ENCODE assay signal across 1 cellular context in the genomic region with DNA sequence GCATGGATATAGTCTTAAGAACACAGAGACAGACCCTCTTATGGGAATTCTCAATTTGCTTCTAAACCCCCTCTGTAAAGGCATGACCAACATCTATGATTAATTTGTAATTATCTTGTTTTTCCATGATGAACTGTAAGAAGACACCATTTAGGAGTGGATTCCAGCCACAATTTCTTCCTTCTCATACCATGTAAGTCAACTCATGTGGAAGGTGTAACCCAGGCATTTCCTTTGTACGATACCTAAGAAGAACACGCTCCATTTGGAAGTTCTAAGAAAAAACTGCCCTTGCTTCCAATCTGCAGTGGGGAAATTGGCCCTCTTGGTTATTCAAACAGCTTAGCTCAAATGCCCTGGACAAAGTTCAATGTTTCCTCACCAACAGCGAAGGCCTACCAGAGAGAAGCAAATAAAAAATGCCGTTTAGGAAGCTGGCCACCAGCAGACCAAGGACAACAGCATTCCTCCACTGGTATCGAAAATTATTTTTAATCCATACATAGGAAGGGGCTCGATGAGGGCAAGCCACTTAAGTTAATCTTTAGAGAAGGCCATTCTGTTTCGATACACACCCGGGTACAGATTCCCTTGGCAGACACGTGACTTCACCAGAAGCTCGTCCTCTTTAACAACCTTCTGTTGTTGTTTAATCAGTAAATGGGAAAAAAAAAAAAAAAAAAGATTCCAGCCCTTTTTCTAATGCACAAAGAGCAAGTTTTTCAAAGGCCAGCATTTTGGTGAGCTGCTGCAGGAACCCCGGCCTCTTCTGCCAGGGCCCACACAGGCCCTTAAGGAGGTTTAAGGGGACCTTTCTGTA.
TF ChIP-seq lines count a peak whose summit lies in the region.

No MANE protein-coding gene starts in this region.

TF ChIP-seq in HepG2, 621 proteins besides CTCF, POLR2A, EP300 and RAD21 (continued from another document and continues in another):
- TF ChIP-seq ZNF775 (CRISPR knock-in tag; IDR thresholded peaks at IDR 0.05; ENCODE audit: borderline replicate concordance) (no peak), NBN (conservative IDR thresholded peaks at IDR 0.05) (no peak), ZNF746 (CRISPR knock-in tag; IDR thresholded peaks at IDR 0.05) (no peak), TBX2 (CRISPR knock-in tag; IDR thresholded peaks at IDR 0.05; ENCODE audit: borderline replicate concordance) (peak; percentile 32; the same call in 1 of the 2 replicates), RBFOX2 (IDR thresholded peaks at IDR 0.05; ENCODE audit: low read depth, low read length) (peak; percentile 65), ZNF703 (CRISPR knock-in tag; IDR thresholded peaks at IDR 0.05; ENCODE audit: borderline replicate concordance) (no peak), HHEX (CRISPR knock-in tag; IDR thresholded peaks at IDR 0.05) (no peak), ZNF510 (CRISPR knock-in tag; IDR thresholded peaks at IDR 0.05; ENCODE audit: low read depth) (no peak), JUND (CRISPR knock-in tag; IDR thresholded peaks at IDR 0.05) (no peak), FOXO1 (CRISPR knock-in tag; IDR thresholded peaks at IDR 0.05) (peak; percentile 25; the same call in 1 of the 2 replicates), SALL1 (CRISPR knock-in tag; IDR thresholded peaks at IDR 0.05) (peak; percentile 93), ERF (CRISPR knock-in tag; IDR thresholded peaks at IDR 0.05) (peak; percentile 66), CCDC6 (CRISPR knock-in tag; IDR thresholded peaks at IDR 0.05) (0 out of 2 replicates have a peak, but pooled peaks have one; percentile 9), ZNF331 (CRISPR knock-in tag; IDR thresholded peaks at IDR 0.05) (peak; percentile 65; the same call in 1 of the 2 replicates), XBP1 (CRISPR knock-in tag; IDR thresholded peaks at IDR 0.05) (no peak), SIX1 (CRISPR knock-in tag; IDR thresholded peaks at IDR 0.05; ENCODE audit: borderline replicate concordance) (peak; percentile 29; the same call in 1 of the 2 replicates), ZNF251 (CRISPR knock-in tag; IDR thresholded peaks at IDR 0.05) (no peak), FOXM1 (CRISPR knock-in tag; IDR thresholded peaks at IDR 0.05) (no peak), ARNTL (CRISPR knock-in tag; IDR thresholded peaks at IDR 0.05) (peak; percentile 47; the same call in 1 of the 2 replicates), PHF8 (CRISPR knock-in tag; IDR thresholded peaks at IDR 0.05) (0 out of 2 replicates have a peak, but pooled peaks have one; percentile 4), HIVEP1 (CRISPR knock-in tag; IDR thresholded peaks at IDR 0.05) (no peak), KDM4B (CRISPR knock-in tag; IDR thresholded peaks at IDR 0.05) (peak; percentile 85; the same call in 1 of the 2 replicates), ELF4 (CRISPR knock-in tag; IDR thresholded peaks at IDR 0.05; ENCODE audit: borderline replicate concordance) (no peak), SP2 (CRISPR knock-in tag; IDR thresholded peaks at IDR 0.05) (no peak), FOXA1 (IDR thresholded peaks at IDR 0.05) (no peak), FOXA1 (CRISPR knock-in tag; IDR thresholded peaks at IDR 0.05) (peak; percentile 23; the same call in 1 of the 2 replicates), ZNF20 (CRISPR knock-in tag; IDR thresholded peaks at IDR 0.05) (no peak), ZNF724P (CRISPR knock-in tag; IDR thresholded peaks at IDR 0.05; ENCODE audit: borderline replicate concordance) (no peak), ZNF816 (CRISPR knock-in tag; IDR thresholded peaks at IDR 0.05; ENCODE audit: borderline replicate concordance) (no peak), ISX (CRISPR knock-in tag; conservative IDR thresholded peaks at IDR 0.05) (no peak)
- TF ChIP-seq, protein P1, sequence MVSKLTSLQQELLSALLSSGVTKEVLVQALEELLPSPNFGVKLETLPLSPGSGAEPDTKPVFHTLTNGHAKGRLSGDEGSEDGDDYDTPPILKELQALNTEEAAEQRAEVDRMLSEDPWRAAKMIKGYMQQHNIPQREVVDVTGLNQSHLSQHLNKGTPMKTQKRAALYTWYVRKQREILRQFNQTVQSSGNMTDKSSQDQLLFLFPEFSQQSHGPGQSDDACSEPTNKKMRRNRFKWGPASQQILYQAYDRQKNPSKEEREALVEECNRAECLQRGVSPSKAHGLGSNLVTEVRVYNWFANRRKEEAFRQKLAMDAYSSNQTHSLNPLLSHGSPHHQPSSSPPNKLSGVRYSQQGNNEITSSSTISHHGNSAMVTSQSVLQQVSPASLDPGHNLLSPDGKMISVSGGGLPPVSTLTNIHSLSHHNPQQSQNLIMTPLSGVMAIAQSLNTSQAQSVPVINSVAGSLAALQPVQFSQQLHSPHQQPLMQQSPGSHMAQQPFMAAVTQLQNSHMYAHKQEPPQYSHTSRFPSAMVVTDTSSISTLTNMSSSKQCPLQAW (CRISPR knock-in tag; IDR thresholded peaks at IDR 0.05): no peak
- TF ChIP-seq, protein P2, sequence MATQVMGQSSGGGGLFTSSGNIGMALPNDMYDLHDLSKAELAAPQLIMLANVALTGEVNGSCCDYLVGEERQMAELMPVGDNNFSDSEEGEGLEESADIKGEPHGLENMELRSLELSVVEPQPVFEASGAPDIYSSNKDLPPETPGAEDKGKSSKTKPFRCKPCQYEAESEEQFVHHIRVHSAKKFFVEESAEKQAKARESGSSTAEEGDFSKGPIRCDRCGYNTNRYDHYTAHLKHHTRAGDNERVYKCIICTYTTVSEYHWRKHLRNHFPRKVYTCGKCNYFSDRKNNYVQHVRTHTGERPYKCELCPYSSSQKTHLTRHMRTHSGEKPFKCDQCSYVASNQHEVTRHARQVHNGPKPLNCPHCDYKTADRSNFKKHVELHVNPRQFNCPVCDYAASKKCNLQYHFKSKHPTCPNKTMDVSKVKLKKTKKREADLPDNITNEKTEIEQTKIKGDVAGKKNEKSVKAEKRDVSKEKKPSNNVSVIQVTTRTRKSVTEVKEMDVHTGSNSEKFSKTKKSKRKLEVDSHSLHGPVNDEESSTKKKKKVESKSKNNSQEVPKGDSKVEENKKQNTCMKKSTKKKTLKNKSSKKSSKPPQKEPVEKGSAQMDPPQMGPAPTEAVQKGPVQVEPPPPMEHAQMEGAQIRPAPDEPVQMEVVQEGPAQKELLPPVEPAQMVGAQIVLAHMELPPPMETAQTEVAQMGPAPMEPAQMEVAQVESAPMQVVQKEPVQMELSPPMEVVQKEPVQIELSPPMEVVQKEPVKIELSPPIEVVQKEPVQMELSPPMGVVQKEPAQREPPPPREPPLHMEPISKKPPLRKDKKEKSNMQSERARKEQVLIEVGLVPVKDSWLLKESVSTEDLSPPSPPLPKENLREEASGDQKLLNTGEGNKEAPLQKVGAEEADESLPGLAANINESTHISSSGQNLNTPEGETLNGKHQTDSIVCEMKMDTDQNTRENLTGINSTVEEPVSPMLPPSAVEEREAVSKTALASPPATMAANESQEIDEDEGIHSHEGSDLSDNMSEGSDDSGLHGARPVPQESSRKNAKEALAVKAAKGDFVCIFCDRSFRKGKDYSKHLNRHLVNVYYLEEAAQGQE (IDR thresholded peaks at IDR 0.05; ENCODE audit: borderline replicate concordance in 1 of 2, low read depth in 1 of 2, low read length in 2 of 2): peak in 1 of 2 experiments; percentile 39; a peak in 1 of 4 replicates
- TF ChIP-seq, protein P3, sequence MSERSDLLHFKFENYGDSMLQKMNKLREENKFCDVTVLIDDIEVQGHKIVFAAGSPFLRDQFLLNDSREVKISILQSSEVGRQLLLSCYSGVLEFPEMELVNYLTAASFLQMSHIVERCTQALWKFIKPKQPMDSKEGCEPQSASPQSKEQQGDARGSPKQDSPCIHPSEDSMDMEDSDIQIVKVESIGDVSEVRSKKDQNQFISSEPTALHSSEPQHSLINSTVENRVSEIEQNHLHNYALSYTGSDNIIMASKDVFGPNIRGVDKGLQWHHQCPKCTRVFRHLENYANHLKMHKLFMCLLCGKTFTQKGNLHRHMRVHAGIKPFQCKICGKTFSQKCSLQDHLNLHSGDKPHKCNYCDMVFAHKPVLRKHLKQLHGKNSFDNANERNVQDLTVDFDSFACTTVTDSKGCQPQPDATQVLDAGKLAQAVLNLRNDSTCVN (CRISPR knock-in tag; IDR thresholded peaks at IDR 0.05; ENCODE audit: borderline replicate concordance): no peak
- TF ChIP-seq, protein P4, sequence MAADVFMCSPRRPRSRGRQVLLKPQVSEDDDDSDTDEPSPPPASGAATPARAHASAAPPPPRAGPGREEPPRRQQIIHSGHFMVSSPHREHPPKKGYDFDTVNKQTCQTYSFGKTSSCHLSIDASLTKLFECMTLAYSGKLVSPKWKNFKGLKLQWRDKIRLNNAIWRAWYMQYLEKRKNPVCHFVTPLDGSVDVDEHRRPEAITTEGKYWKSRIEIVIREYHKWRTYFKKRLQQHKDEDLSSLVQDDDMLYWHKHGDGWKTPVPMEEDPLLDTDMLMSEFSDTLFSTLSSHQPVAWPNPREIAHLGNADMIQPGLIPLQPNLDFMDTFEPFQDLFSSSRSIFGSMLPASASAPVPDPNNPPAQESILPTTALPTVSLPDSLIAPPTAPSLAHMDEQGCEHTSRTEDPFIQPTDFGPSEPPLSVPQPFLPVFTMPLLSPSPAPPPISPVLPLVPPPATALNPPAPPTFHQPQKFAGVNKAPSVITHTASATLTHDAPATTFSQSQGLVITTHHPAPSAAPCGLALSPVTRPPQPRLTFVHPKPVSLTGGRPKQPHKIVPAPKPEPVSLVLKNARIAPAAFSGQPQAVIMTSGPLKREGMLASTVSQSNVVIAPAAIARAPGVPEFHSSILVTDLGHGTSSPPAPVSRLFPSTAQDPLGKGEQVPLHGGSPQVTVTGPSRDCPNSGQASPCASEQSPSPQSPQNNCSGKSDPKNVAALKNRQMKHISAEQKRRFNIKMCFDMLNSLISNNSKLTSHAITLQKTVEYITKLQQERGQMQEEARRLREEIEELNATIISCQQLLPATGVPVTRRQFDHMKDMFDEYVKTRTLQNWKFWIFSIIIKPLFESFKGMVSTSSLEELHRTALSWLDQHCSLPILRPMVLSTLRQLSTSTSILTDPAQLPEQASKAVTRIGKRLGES (CRISPR knock-in tag; IDR thresholded peaks at IDR 0.05; ENCODE audit: borderline replicate concordance): 0 out of 2 replicates have a peak, but pooled peaks have one; percentile 13
- TF ChIP-seq, protein P5, sequence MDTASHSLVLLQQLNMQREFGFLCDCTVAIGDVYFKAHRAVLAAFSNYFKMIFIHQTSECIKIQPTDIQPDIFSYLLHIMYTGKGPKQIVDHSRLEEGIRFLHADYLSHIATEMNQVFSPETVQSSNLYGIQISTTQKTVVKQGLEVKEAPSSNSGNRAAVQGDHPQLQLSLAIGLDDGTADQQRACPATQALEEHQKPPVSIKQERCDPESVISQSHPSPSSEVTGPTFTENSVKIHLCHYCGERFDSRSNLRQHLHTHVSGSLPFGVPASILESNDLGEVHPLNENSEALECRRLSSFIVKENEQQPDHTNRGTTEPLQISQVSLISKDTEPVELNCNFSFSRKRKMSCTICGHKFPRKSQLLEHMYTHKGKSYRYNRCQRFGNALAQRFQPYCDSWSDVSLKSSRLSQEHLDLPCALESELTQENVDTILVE (CRISPR knock-in tag; IDR thresholded peaks at IDR 0.05): peak; percentile 66
- TF ChIP-seq, protein P6, sequence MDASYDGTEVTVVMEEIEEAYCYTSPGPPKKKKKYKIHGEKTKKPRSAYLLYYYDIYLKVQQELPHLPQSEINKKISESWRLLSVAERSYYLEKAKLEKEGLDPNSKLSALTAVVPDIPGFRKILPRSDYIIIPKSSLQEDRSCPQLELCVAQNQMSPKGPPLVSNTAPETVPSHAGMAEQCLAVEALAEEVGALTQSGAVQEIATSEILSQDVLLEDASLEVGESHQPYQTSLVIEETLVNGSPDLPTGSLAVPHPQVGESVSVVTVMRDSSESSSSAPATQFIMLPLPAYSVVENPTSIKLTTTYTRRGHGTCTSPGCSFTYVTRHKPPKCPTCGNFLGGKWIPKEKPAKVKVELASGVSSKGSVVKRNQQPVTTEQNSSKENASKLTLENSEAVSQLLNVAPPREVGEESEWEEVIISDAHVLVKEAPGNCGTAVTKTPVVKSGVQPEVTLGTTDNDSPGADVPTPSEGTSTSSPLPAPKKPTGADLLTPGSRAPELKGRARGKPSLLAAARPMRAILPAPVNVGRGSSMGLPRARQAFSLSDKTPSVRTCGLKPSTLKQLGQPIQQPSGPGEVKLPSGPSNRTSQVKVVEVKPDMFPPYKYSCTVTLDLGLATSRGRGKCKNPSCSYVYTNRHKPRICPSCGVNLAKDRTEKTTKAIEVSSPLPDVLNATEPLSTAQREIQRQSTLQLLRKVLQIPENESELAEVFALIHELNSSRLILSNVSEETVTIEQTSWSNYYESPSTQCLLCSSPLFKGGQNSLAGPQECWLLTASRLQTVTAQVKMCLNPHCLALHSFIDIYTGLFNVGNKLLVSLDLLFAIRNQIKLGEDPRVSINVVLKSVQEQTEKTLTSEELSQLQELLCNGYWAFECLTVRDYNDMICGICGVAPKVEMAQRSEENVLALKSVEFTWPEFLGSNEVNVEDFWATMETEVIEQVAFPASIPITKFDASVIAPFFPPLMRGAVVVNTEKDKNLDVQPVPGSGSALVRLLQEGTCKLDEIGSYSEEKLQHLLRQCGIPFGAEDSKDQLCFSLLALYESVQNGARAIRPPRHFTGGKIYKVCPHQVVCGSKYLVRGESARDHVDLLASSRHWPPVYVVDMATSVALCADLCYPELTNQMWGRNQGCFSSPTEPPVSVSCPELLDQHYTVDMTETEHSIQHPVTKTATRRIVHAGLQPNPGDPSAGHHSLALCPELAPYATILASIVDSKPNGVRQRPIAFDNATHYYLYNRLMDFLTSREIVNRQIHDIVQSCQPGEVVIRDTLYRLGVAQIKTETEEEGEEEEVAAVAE (CRISPR knock-in tag; IDR thresholded peaks at IDR 0.05; ENCODE audit: borderline replicate concordance): peak; percentile 54; the same call in 1 of the 2 replicates
- TF ChIP-seq, protein P7, sequence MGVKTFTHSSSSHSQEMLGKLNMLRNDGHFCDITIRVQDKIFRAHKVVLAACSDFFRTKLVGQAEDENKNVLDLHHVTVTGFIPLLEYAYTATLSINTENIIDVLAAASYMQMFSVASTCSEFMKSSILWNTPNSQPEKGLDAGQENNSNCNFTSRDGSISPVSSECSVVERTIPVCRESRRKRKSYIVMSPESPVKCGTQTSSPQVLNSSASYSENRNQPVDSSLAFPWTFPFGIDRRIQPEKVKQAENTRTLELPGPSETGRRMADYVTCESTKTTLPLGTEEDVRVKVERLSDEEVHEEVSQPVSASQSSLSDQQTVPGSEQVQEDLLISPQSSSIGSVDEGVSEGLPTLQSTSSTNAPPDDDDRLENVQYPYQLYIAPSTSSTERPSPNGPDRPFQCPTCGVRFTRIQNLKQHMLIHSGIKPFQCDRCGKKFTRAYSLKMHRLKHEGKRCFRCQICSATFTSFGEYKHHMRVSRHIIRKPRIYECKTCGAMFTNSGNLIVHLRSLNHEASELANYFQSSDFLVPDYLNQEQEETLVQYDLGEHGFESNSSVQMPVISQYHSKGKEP (CRISPR knock-in tag; IDR thresholded peaks at IDR 0.05): no peak
- TF ChIP-seq, protein P8, sequence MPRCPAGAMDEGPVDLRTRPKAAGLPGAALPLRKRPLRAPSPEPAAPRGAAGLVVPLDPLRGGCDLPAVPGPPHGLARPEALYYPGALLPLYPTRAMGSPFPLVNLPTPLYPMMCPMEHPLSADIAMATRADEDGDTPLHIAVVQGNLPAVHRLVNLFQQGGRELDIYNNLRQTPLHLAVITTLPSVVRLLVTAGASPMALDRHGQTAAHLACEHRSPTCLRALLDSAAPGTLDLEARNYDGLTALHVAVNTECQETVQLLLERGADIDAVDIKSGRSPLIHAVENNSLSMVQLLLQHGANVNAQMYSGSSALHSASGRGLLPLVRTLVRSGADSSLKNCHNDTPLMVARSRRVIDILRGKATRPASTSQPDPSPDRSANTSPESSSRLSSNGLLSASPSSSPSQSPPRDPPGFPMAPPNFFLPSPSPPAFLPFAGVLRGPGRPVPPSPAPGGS (CRISPR knock-in tag; IDR thresholded peaks at IDR 0.05): no peak
